ENCODE assay signal across 17 cellular contexts in genomic region chr11:10664005-10664404, GRCh38. TPM values are rescaled to one million over a fixed set of nuclear protein-coding genes. Genes with fewer than 3 reads are reported as not detected.
A peak's percentile ranks its signal among the peaks of the same experiment; 100 is the strongest.
DNase-seq lines count a peak whose midpoint lies in the region; ATAC-seq and TF ChIP-seq lines count a peak whose summit lies in the region.
"Had no signal": no experiment of that assay in that cellular context is flagged by ENCODE, and none has a peak within 500 bp of the region (broad histone marks: within the 10 kb centered on the region; RNA-seq: fewer than 3 reads in every experiment).

No MANE protein-coding gene starts in this region.

- H3K36me3 ChIP-seq in trophoblast cell (ENCODE audit: control insufficient read depth in 1 of 2, insufficient read depth in 2 of 2, low read length in 2 of 2) (no peaks in the 10 kb centered on the region), PC-9 (ENCODE audit: low read depth) (no peaks in the 10 kb centered on the region)
- H3K36me3 ChIP-seq: neutrophil, Peyer's patch, upper lobe of left lung had no signal

- H3K4me3 ChIP-seq in right cardiac atrium (ENCODE audit: low read length) (no peak overlapping the region), choroid plexus epithelial cell (ENCODE audit: low read depth, low read length) (no peak overlapping the region), trophoblast cell (ENCODE audit: low read depth, low read length) (no peak overlapping the region), PC-9 (no peak overlapping the region)
- H3K4me3 ChIP-seq: Peyer's patch, upper lobe of left lung had no signal

- H3K18ac ChIP-seq in trophoblast cell (ENCODE audit: low read length): no peak overlapping the region

- POLR2A ChIA-PET in PC-9 (lab: Charles Lee; ENCODE audit: unreplicated experiment): no interaction called here

- no peak overlapping the region for H2BK5ac ChIP-seq in trophoblast cell (ENCODE audit: low read depth, low read length, poor library complexity)

- H2AFZ ChIP-seq in trophoblast cell (ENCODE audit: insufficient read depth, low read length, poor library complexity): no peak overlapping the region
- no peak overlapping the region for H2AFZ ChIP-seq in PC-9

- no peak overlapping the region for H2BK12ac ChIP-seq in trophoblast cell (ENCODE audit: low read length)

- H3K4ac ChIP-seq in trophoblast cell (ENCODE audit: low read depth, low read length): no peak overlapping the region

- intact Hi-C loops in Right ventricle myocardium superior (cut with DNase I): no loop called here
- intact Hi-C loops in right cardiac atrium (cut with DNase I): no loop called here
- intact Hi-C loops in PC-9 (cut with micrococcal nuclease; ENCODE audit: unreplicated experiment): loop anchor here (10.0 kb wide), 1 partner anchor 1421 kb away; no protein-coding TSS in a partner anchor

- H3K23ac ChIP-seq in trophoblast cell (ENCODE audit: low read length): no peak overlapping the region

- peak overlapping the region; percentile 29 for H4K91ac ChIP-seq in trophoblast cell (ENCODE audit: low read depth, low read length)

- H4K12ac ChIP-seq in trophoblast cell (ENCODE audit: low read depth, low read length): no peak overlapping the region

- no peaks in the 10 kb centered on the region for H4K20me1 ChIP-seq in PC-9 (ENCODE audit: insufficient read depth)

- no TSS peak for BruUV-seq in PC-9 (replicated peaks; lab: Mats Ljungman, UMichigan)

- H3K4me2 ChIP-seq in trophoblast cell (ENCODE audit: low read length) (no peak overlapping the region), PC-9 (no peak overlapping the region)

- no peaks in the 10 kb centered on the region for H3K9me3 ChIP-seq in right cardiac atrium (ENCODE audit: control insufficient read depth, low read length)
- H3K9me3 ChIP-seq in trophoblast cell (ENCODE audit: insufficient read depth, low read depth, low read length): no peaks in the 10 kb centered on the region
- H3K9me3 ChIP-seq in PC-9 (ENCODE audit: insufficient read depth, low read depth): no peaks in the 10 kb centered on the region
- H3K9me3 ChIP-seq: neutrophil, Peyer's patch, upper lobe of left lung had no signal

- ATAC-seq in Right ventricle myocardium superior (ENCODE audit: poor library complexity): peak; percentile 68
- ATAC-seq in right cardiac atrium: no peak
- no peak for ATAC-seq in HG03439 (IDR thresholded peaks at IDR 0.05; ENCODE audit: unreplicated experiment)
- ATAC-seq: activated T-cell treated with anti-CD3 and anti-CD28 coated beads, Interleukin-2, amount 50 U/mL, for 4 hours had no signal

- no peaks in the 10 kb centered on the region for H3K79me2 ChIP-seq in trophoblast cell (ENCODE audit: control insufficient read depth, insufficient read depth, low read length, poor library complexity)
- no peaks in the 10 kb centered on the region for H3K79me2 ChIP-seq in PC-9 (ENCODE audit: low read depth)

- no peak overlapping the region for H3K27ac ChIP-seq in right cardiac atrium (ENCODE audit: low read length)
- no peak overlapping the region for H3K27ac ChIP-seq in trophoblast cell (ENCODE audit: low read depth, low read length)
- no peak overlapping the region for H3K27ac ChIP-seq in PC-9
- H3K27ac ChIP-seq: neutrophil had no signal

- DNase-seq in Right ventricle myocardium superior (peak; percentile 66), right cardiac atrium (no peak), choroid plexus epithelial cell (ENCODE audit: low read depth) (peak; percentile 59), trophoblast cell (no peak), activated gamma-delta T cell treated with Interleukin-2 at 50 U/mL for 16 hours (no peak), PC-9 (no peak)
- DNase-seq in stimulated activated CD4-positive, alpha-beta T cell treated with anti-CD3 and anti-CD28 coated beads, Interleukin-4, amount 100 ng/mL, for 24 hours: no peak
- DNase-seq: activated T-cell treated with anti-CD3 and anti-CD28 coated beads, Interleukin-2, amount 50 U/mL, for 4 hours; C1 segment of cervical spinal cord; DMS153; NCI-H1694; Peyer's patch; retina; T1000; upper lobe of left lung had no signal

- H3K9me2 ChIP-seq in PC-9 (ENCODE audit: insufficient read depth): no peaks in the 10 kb centered on the region

- H2BK120ac ChIP-seq in trophoblast cell (ENCODE audit: insufficient read depth, low read length, poor library complexity): peak overlapping the region; percentile 31

- H2AK5ac ChIP-seq in trophoblast cell (ENCODE audit: low read length): no peak overlapping the region

- CTCF ChIA-PET in PC-9 (lab: Charles Lee): no interaction called here

- no peaks in the 10 kb centered on the region for H3K27me3 ChIP-seq in right cardiac atrium (ENCODE audit: control insufficient read depth, insufficient read depth)
- no peaks in the 10 kb centered on the region for H3K27me3 ChIP-seq in trophoblast cell (ENCODE audit: insufficient read depth, low read length)
- H3K27me3 ChIP-seq in PC-9 (ENCODE audit: insufficient read depth, low read depth): no peaks in the 10 kb centered on the region
- H3K27me3 ChIP-seq: neutrophil, Peyer's patch, upper lobe of left lung had no signal

- H4K8ac ChIP-seq in trophoblast cell (ENCODE audit: low read depth, low read length): no peak overlapping the region

- WGBS in right cardiac atrium: 55% methylated on average over 6 of the region's 6 CpGs
- no CpG with 5 or more reads among the region's 6 CpGs for WGBS in trophoblast cell (ENCODE audit: extremely low coverage, insufficient coverage, insufficient read length)

- peaks cover 17% of the 10 kb centered on the region for H3F3A ChIP-seq in PC-9 (ENCODE audit: insufficient read depth, low read depth)

- no peak overlapping the region for H3K9ac ChIP-seq in trophoblast cell (ENCODE audit: low read length)

- TF ChIP-seq CTCF in choroid plexus epithelial cell (conservative IDR thresholded peaks at IDR 0.05; ENCODE audit: low read depth, low read length) (no peak), PC-9 (conservative IDR thresholded peaks at IDR 0.05) (no peak)

- H3K14ac ChIP-seq in trophoblast cell (ENCODE audit: low read length): peak overlapping the region; percentile 13

- peaks cover 12% of the 10 kb centered on the region for H3K79me1 ChIP-seq in trophoblast cell (ENCODE audit: low read length)

- peaks cover 7% of the 10 kb centered on the region for H3K4me1 ChIP-seq in right cardiac atrium (ENCODE audit: control insufficient read depth, insufficient read depth, low read length)
- peaks cover 13 to 20% of the 10 kb centered on the region in 2 experiments for H3K4me1 ChIP-seq in trophoblast cell (ENCODE audit: control insufficient read depth in 1 of 2, insufficient read depth in 2 of 2, low read length in 2 of 2)
- peaks cover 39% of the 10 kb centered on the region for H3K4me1 ChIP-seq in PC-9 (replicated peaks; ENCODE audit: insufficient read depth)

RNA-seq across cellular contexts. Expression of gene IRAG1, which starts 29.6 kb away (rescaled TPM):
- total RNA-seq in Right ventricle myocardium superior (4.5 TPM), right cardiac atrium (10 to 100 TPM; 11.8 to 29.8 (median 19.5) TPM), PC-9 (2021) (0.65 and 1.3 TPM in 2 replicates)
- polyA plus RNA-seq in right cardiac atrium: 5.3 TPM
- polyA plus RNA-seq in trophoblast cell (2013): 1.5 and 1.9 TPM in 2 replicates

Comparison
In these comparisons a context has a peak if more than half of its experiments do, and no peak if none do; other contexts are left out.
1. DNase-seq: peak in Right ventricle myocardium superior (single experiment) and choroid plexus epithelial cell (single experiment); none in right cardiac atrium (0 of 3), trophoblast cell (0 of 2), stimulated activated CD4-positive, alpha-beta T cell treated with anti-CD3 and anti-CD28 coated beads, Interleukin-4, amount 100 ng/mL, for 24 hours (single experiment), activated gamma-delta T cell treated with Interleukin-2 at 50 U/mL for 16 hours (single experiment) and PC-9 (0 of 2).